Comparison of ENCODE assay signal across 19 cellular contexts in genomic region chr5:145178667-145179523, GRCh38.
DNase-seq lines count a peak whose midpoint lies in the region; ATAC-seq and TF ChIP-seq lines count a peak whose summit lies in the region.
"Had no signal": no experiment of that assay in that cellular context is flagged by ENCODE, and none has a peak within 500 bp of the region (broad histone marks: within the 10 kb centered on the region; RNA-seq: fewer than 3 reads in every experiment).

No MANE protein-coding gene starts in this region.

- H2AFZ ChIP-seq in SK-N-SH (ENCODE audit: low read depth) (no peak overlapping the region), PC-3 (ENCODE audit: low read length) (no peak overlapping the region)

- no peaks in the 10 kb centered on the region for H3K9me3 Mint-ChIP-seq in WTC11

- no peak overlapping the region for H3K4me2 ChIP-seq in SK-N-SH
- H3K4me2 ChIP-seq in PC-3 (ENCODE audit: low read length), result no peak overlapping the region

- CTCF ChIA-PET in SK-N-SH (lab: Yijun Ruan, JAX) (no interaction called here), WTC11 (lab: Charles Lee) (interaction anchor here (1.2 kb wide), 1 partner anchor 59 kb away, joined by 4 read pairs; no protein-coding TSS in a partner anchor), PC-3 (lab: Charles Lee) (no interaction called here), RWPE1 (lab: Yijun Ruan, JAX) (interaction anchor here (0.5 kb wide), 1 partner anchor 931 kb away, joined by 3 read pairs; no protein-coding TSS in a partner anchor)

- no peak for TF ChIP-seq RAD21 in SK-N-SH (IDR thresholded peaks at IDR 0.05; ENCODE audit: low read length)

- no peak for TF ChIP-seq CTCF in SK-N-SH (IDR thresholded peaks at IDR 0.05)
- TF ChIP-seq CTCF in WTC11 (IDR thresholded peaks at IDR 0.05), result no peak
- TF ChIP-seq CTCF in PC-3 (conservative IDR thresholded peaks at IDR 0.05; ENCODE audit: low read depth, low read length), result no peak
- no peak for TF ChIP-seq CTCF in RWPE1 (conservative IDR thresholded peaks at IDR 0.05; ENCODE audit: low read depth)

- H3F3A ChIP-seq in SK-N-SH (replicated peaks; ENCODE audit: insufficient read depth), result no peaks in the 10 kb centered on the region
- H3F3A ChIP-seq in PC-3 (ENCODE audit: low read length, unreplicated experiment), result no peaks in the 10 kb centered on the region

- peaks cover 46% of the 10 kb centered on the region for H3K4me1 Mint-ChIP-seq in WTC11
- H3K4me1 Mint-ChIP-seq: activated CD4-positive, alpha-beta T cell treated with anti-CD3 and anti-CD28 coated beads for 36 hours had no signal

- no peaks in the 10 kb centered on the region for H3K36me3 Mint-ChIP-seq in WTC11

- no peaks in the 10 kb centered on the region for H3K9me2 ChIP-seq in SK-N-SH
- no peaks in the 10 kb centered on the region for H3K9me2 ChIP-seq in PC-3 (replicated peaks; ENCODE audit: low read length)

- no peak overlapping the region for H3K4me3 ChIP-seq in SK-N-SH (ENCODE audit: low read depth in 2 of 2, low read length in 1 of 2)
- H3K4me3 ChIP-seq in PC-3 (ENCODE audit: low read length), result no peak overlapping the region

- no peaks in the 10 kb centered on the region for H3K79me2 ChIP-seq in SK-N-SH (ENCODE audit: insufficient read depth)
- H3K79me2 ChIP-seq in PC-3 (ENCODE audit: low read length), result no peaks in the 10 kb centered on the region

- H3K27me3 ChIP-seq in SK-N-SH (ENCODE audit: insufficient read depth), result no peaks in the 10 kb centered on the region
- H3K27me3 ChIP-seq in PC-3 (ENCODE audit: low read length), result no peaks in the 10 kb centered on the region
- H3K27me3 ChIP-seq: neutrophil had no signal

- H3K27ac ChIP-seq in SK-N-SH (ENCODE audit: low read depth in 2 of 2, low read length in 1 of 2), result no peak overlapping the region
- no peak overlapping the region for H3K27ac ChIP-seq in PC-3 (ENCODE audit: low read length)
- no peak overlapping the region for H3K27ac ChIP-seq in RWPE1
- H3K27ac ChIP-seq: C4-2B, neutrophil had no signal

- no peak for TF ChIP-seq EP300 in SK-N-SH (IDR thresholded peaks at IDR 0.05; ENCODE audit: borderline replicate concordance in 1 of 2, low read depth in 1 of 2, low read length in 1 of 2)

- whole genome bisulfite sequencing in SK-N-SH (ENCODE audit: low lambda C conversion rate), result 28% methylated on average over 3 of the region's 3 CpGs

- H3K4me1 ChIP-seq in SK-N-SH (ENCODE audit: control insufficient read depth in 1 of 2, insufficient read depth in 2 of 2, low read depth in 1 of 2, low read length in 1 of 2) (no peaks in the 10 kb centered on the region; a peak in 1 of 4 replicates), PC-3 (ENCODE audit: insufficient read depth, low read length) (no peaks in the 10 kb centered on the region)

- no peaks in the 10 kb centered on the region for H3K9me3 ChIP-seq in SK-N-SH
- H3K9me3 ChIP-seq in PC-3 (ENCODE audit: low read length), result no peaks in the 10 kb centered on the region
- H3K9me3 ChIP-seq: neutrophil had no signal

- DNase-seq in SK-N-SH, result no peak
- no peak for DNase-seq in WTC11 (ENCODE audit: low spot score)
- peak; percentile 38 for DNase-seq in iPS DF 19.7 (ENCODE audit: low read depth, low spot score)
- peak; percentile 36 for DNase-seq in renal cortical epithelial cell (ENCODE audit: low read depth)
- DNase-seq in NCI-H2107 (lab: John Stamatoyannopoulos, UW), result no peak
- DNase-seq in PC-3, result no peak
- DNase-seq in RWPE1 (ENCODE audit: low spot score), result no peak
- DNase-seq: 8988T; activated CD4-positive, alpha-beta T cell treated with anti-CD3 and anti-CD28 coated beads for 36 hours; activated naive CD4-positive, alpha-beta T cell; aorta; NCI-H446; retina; stimulated activated naive CD4-positive, alpha-beta T cell had no signal

- no TSS peak for BruUV-seq in PC-3 (replicated peaks; lab: Mats Ljungman, UMichigan)

- H3K9ac ChIP-seq in SK-N-SH, result no peak overlapping the region
- H3K9ac ChIP-seq in PC-3 (ENCODE audit: low read length), result no peak overlapping the region

- POLR2A ChIA-PET in SK-N-SH (lab: Yijun Ruan, JAX), result no interaction called here
- POLR2A ChIA-PET in WTC11 (lab: Charles Lee), result no interaction called here
- POLR2A ChIA-PET in PC-3 (lab: Charles Lee; ENCODE audit: unreplicated experiment), result no interaction called here
- POLR2A ChIA-PET in RWPE1 (lab: Yijun Ruan, JAX; ENCODE audit: low non-redundant PET), result no interaction called here

- ATAC-seq in SK-N-SH treated with all-trans-retinoic acid at 6 μM for 48 hours, result no peak
- ATAC-seq in WTC11, result peak; percentile 82
- ATAC-seq in PC-3, result no peak
- ATAC-seq: activated CD4-positive, alpha-beta T cell treated with anti-CD3 and anti-CD28 coated beads for 36 hours; HCT116 had no signal

- peak overlapping the region; percentile 13 for H3K4me3 Mint-ChIP-seq in WTC11
- H3K4me3 Mint-ChIP-seq: activated CD4-positive, alpha-beta T cell treated with anti-CD3 and anti-CD28 coated beads for 36 hours; dendritic cell treated with granulocyte-macrophage colony-stimulating factor and Interleukin-4, amounts not matched to agents 40 ng/mL and 50 ng/mL, for 4 days had no signal

- intact Hi-C loops in PC-3 (cut with micrococcal nuclease), result no loop called here

- peak overlapping the region; percentile 97 for H3K27ac Mint-ChIP-seq in WTC11
- H3K27ac Mint-ChIP-seq: activated CD4-positive, alpha-beta T cell treated with anti-CD3 and anti-CD28 coated beads for 36 hours; dendritic cell treated with granulocyte-macrophage colony-stimulating factor and Interleukin-4, amounts not matched to agents 40 ng/mL and 50 ng/mL, for 4 days had no signal

- H3K36me3 ChIP-seq in SK-N-SH (replicated peaks in 1 of 2; ENCODE audit: control insufficient read depth in 1 of 2, insufficient read depth in 2 of 2, low read length in 1 of 2) (no peaks in the 10 kb centered on the region), PC-3 (ENCODE audit: low read depth, low read length) (no peaks in the 10 kb centered on the region)
- H3K36me3 ChIP-seq: neutrophil had no signal

- H4K20me1 ChIP-seq in SK-N-SH (ENCODE audit: insufficient read depth) (no peaks in the 10 kb centered on the region), PC-3 (ENCODE audit: low read length) (no peaks in the 10 kb centered on the region)

- H3K27me3 Mint-ChIP-seq in WTC11 (ENCODE audit: low read depth), result no peaks in the 10 kb centered on the region
- H3K27me3 Mint-ChIP-seq: activated CD4-positive, alpha-beta T cell treated with anti-CD3 and anti-CD28 coated beads for 36 hours; dendritic cell treated with granulocyte-macrophage colony-stimulating factor and Interleukin-4, amounts not matched to agents 40 ng/mL and 50 ng/mL, for 4 days had no signal

TF ChIP-seq in SK-N-SH treated with all-trans-retinoic acid at 6 μM for 48 hours, 23 proteins besides CTCF, POLR2A, EP300 and RAD21:
- TF ChIP-seq ZNF70 (CRISPR knock-in tag; IDR thresholded peaks at IDR 0.05) (no peak), ISL1 (CRISPR knock-in tag; IDR thresholded peaks at IDR 0.05) (peak; percentile 66)

TF ChIP-seq in SK-N-SH, 30 proteins besides CTCF, POLR2A, EP300 and RAD21:
- TF ChIP-seq TCF12 (IDR thresholded peaks at IDR 0.05), result no peak
- TF ChIP-seq, protein P1, sequence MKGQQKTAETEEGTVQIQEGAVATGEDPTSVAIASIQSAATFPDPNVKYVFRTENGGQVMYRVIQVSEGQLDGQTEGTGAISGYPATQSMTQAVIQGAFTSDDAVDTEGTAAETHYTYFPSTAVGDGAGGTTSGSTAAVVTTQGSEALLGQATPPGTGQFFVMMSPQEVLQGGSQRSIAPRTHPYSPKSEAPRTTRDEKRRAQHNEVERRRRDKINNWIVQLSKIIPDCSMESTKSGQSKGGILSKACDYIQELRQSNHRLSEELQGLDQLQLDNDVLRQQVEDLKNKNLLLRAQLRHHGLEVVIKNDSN (IDR thresholded peaks at IDR 0.05; ENCODE audit: borderline replicate concordance, low read depth), result no peak

TF ChIP-seq in WTC11, 78 proteins besides CTCF, POLR2A, EP300 and RAD21:
- TF ChIP-seq TEAD1 (CRISPR knock-in tag; IDR thresholded peaks at IDR 0.05), result peak; percentile 15; the same call in 1 of the 2 replicates
- no peak for TF ChIP-seq PRRX2 (CRISPR knock-in tag; IDR thresholded peaks at IDR 0.05)

Comparison
In these comparisons a context has a peak if more than half of its experiments do, and no peak if none do; other contexts are left out.
1. DNase-seq: peak in iPS DF 19.7 (single experiment) and renal cortical epithelial cell (single experiment); none in SK-N-SH (single experiment), WTC11 (single experiment), NCI-H2107 (single experiment), PC-3 (single experiment) and RWPE1 (single experiment).
2. CTCF ChIA-PET loops: an anchor here in WTC11 (1.2 kb wide) and RWPE1 (0.5 kb wide); none called in SK-N-SH and PC-3.